12 cellular contexts compared by ENCODE assay signal in the genomic region with DNA sequence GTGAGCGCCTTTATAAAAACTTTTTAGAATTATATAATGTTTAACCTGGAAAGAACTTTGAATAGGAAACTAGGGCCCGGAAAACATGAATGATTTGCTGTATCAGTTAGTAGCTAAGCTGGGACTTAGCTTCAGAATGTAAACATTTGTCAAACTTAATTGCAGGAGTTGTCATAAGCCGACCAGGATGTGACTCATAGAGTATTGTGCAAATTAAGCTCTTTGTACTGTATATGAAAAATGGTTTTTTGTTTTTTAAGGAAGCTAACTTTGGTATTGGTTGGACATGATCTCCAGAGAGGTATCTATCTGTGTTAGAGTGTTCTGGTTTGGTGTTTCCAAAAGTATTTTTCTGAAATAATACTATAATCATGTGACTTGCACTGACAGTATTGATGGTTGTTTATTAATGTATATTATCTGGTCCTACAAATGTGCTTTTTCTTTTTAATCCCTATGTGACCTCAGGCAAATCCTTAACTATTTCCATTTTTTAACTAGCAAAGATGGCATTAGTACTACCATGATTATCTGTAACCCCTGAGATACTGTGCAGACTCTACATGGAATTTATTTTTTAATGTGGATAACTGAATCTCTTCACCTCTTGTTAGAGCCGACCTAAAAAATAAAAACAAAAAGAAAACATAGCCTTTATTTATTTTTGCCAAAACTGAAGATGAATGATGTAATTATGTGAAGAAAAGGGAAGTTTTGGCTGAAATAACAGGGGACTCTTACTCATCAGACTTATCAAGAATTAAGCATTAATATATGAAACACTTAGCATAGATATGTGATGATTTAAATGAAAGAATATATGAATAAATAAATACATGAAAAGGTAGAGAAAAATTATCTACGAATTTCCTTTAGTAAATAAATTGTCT. TPM values are rescaled to one million over a fixed set of nuclear protein-coding genes. Genes with fewer than 3 reads are reported as not detected.
DNase-seq lines count a peak whose midpoint lies in the region; TF ChIP-seq lines count a peak whose summit lies in the region.
"Had no signal": no experiment of that assay in that cellular context is flagged by ENCODE, and none has a peak within 500 bp of the region (broad histone marks: within the 10 kb centered on the region; RNA-seq: fewer than 3 reads in every experiment).

No MANE protein-coding gene starts in this region.

- H3K9me2 ChIP-seq in GM23248 (ENCODE audit: insufficient read depth) (no peaks in the 10 kb centered on the region), hepatocyte (replicated peaks; ENCODE audit: insufficient read depth) (no peaks in the 10 kb centered on the region)

- in situ Hi-C loops in GM23248 (cut with MboI): no loop called here

- H4K20me1 ChIP-seq in GM23248 (ENCODE audit: insufficient read depth) (no peaks in the 10 kb centered on the region), hepatocyte (ENCODE audit: insufficient read depth, poor library complexity, severe bottlenecking) (peaks cover 16% of the 10 kb centered on the region)

- peaks cover 77% of the 10 kb centered on the region for H3K79me2 ChIP-seq in GM23248 (ENCODE audit: insufficient read depth)
- peaks cover 68% of the 10 kb centered on the region for H3K79me2 ChIP-seq in hepatocyte

- H3K27ac ChIP-seq in GM23248 (peak overlapping the region; percentile 47), hepatocyte (peak overlapping the region; percentile 45)

- H3K4me2 ChIP-seq in GM23248 (ENCODE audit: unreplicated experiment) (peak overlapping the region; percentile 31), hepatocyte (no peak overlapping the region)

- peaks cover 18% of the 10 kb centered on the region for H3F3A ChIP-seq in GM23248 (ENCODE audit: insufficient read depth)

- peaks cover 18% of the 10 kb centered on the region for H3K4me1 ChIP-seq in GM23248 (ENCODE audit: insufficient read depth)
- peaks cover 7% of the 10 kb centered on the region for H3K4me1 ChIP-seq in hepatocyte (ENCODE audit: insufficient read depth)

- H3K9me3 ChIP-seq in GM23248 (ENCODE audit: low read depth) (no peaks in the 10 kb centered on the region), hepatocyte (ENCODE audit: low read depth) (no peaks in the 10 kb centered on the region)

- peak; percentile 60 for DNase-seq in A172 (ENCODE audit: low spot score)
- DNase-seq in GM23248: peak; percentile 76
- DNase-seq in SW480 (ENCODE audit: low spot score): peak; percentile 39
- DNase-seq in hepatocyte (ENCODE audit: low spot score): peak; percentile 27
- no peak for DNase-seq in nucleus accumbens (lab: John Stamatoyannopoulos, UW)
- DNase-seq in DMS153 treated with DMSO at 0.1 percent for 48 hours (lab: John Stamatoyannopoulos, UW; ENCODE audit: unreplicated experiment): no peak
- DNase-seq in OCI-M2 (lab: John Stamatoyannopoulos, UW; ENCODE audit: unreplicated experiment): no peak
- DNase-seq in stimulated activated CD4-positive, alpha-beta T cell treated with anti-CD3 and anti-CD28 coated beads, Interleukin-4, amount 100 ng/mL, for 4 hours: no peak
- DNase-seq: GF-D8, H9, NCI-H1694 treated with DMSO at 0.1 percent for 48 hours had no signal

- H3K9ac ChIP-seq in GM23248: peak overlapping the region; percentile 18; the same call in 1 of the 2 replicates

- no peak for TF ChIP-seq CTCF in hepatocyte (IDR thresholded peaks at IDR 0.05; ENCODE audit: poor library complexity)

- no peaks in the 10 kb centered on the region for H3K27me3 ChIP-seq in GM23248 (replicated peaks; ENCODE audit: insufficient read depth)
- no peaks in the 10 kb centered on the region for H3K27me3 ChIP-seq in hepatocyte

- WGBS in GM23248 (ENCODE audit: low coverage in 1 of 2, low lambda C conversion rate in 2 of 2, missing lambda C conversion rate in 2 of 2), 2 experiments: 48 to 56% methylated on average over 5 of the region's 5 CpGs
- 74% methylated on average over 5 of the region's 5 CpGs for WGBS in hepatocyte (ENCODE audit: low lambda C conversion rate, missing lambda C conversion rate)

- H3K36me3 ChIP-seq in GM23248 (ENCODE audit: low read depth): no peaks in the 10 kb centered on the region; the same call in 1 of the 2 replicates
- H3K36me3 ChIP-seq in hepatocyte (replicated peaks; ENCODE audit: insufficient read depth, low read depth): no peaks in the 10 kb centered on the region

- peak overlapping the region; percentile 1; the same call in 1 of the 2 replicates for H3K4me3 ChIP-seq in GM23248
- H3K4me3 ChIP-seq in hepatocyte: no peak overlapping the region

- H2AFZ ChIP-seq in GM23248: no peak overlapping the region
- H2AFZ ChIP-seq in hepatocyte: no peak overlapping the region

RNA-seq across cellular contexts. Expression of a gene that starts 11.7 kb away (rescaled TPM):
- total RNA-seq in A172 (2014; rRNA removed; shearing (Covaris generic)): 51.1 and 51.5 TPM in 2 replicates
- total RNA-seq in GM23248 (2014; rRNA removed; shearing (Covaris generic)): 55.6 and 60.3 TPM in 2 replicates
- polyA plus RNA-seq in GM23248 (2016; fragmentation: Nextera tagmentation; extraction: Ambion mirVana) (94.4 and 94.7 TPM in 2 replicates), hepatocyte (67.2 and 74.8 TPM in 2 replicates)
- 37.7 and 48.6 TPM in 2 replicates for total RNA-seq in hepatocyte

RNA-seq across cellular contexts. Expression of a gene that starts 24.7 kb away (rescaled TPM):
- total RNA-seq in A172 (2014; rRNA removed; shearing (Covaris generic)): not detected in 2 replicates
- total RNA-seq in GM23248 (2014; rRNA removed; shearing (Covaris generic)): not detected in 2 replicates
- polyA plus RNA-seq in GM23248 (2016; fragmentation: Nextera tagmentation; extraction: Ambion mirVana) (0.09 and 0.18 TPM in 2 replicates), hepatocyte (0.21 and 0.99 TPM in 2 replicates)
- total RNA-seq in hepatocyte: 0.13 and 0.92 TPM in 2 replicates
- total RNA-seq: H9, kidney epithelial cell had no signal

Comparison
In these comparisons a context has a peak if more than half of its experiments do, and no peak if none do; other contexts are left out.
1. DNase-seq: peak in A172 (single experiment), GM23248 (single experiment), SW480 (single experiment) and hepatocyte (single experiment); none in nucleus accumbens (0 of 56), DMS153 treated with DMSO at 0.1 percent for 48 hours (single experiment), OCI-M2 (single experiment) and stimulated activated CD4-positive, alpha-beta T cell treated with anti-CD3 and anti-CD28 coated beads, Interleukin-4, amount 100 ng/mL, for 4 hours (0 of 2).